Comparison of ENCODE assay signal across 9 cellular contexts in the genomic region with DNA sequence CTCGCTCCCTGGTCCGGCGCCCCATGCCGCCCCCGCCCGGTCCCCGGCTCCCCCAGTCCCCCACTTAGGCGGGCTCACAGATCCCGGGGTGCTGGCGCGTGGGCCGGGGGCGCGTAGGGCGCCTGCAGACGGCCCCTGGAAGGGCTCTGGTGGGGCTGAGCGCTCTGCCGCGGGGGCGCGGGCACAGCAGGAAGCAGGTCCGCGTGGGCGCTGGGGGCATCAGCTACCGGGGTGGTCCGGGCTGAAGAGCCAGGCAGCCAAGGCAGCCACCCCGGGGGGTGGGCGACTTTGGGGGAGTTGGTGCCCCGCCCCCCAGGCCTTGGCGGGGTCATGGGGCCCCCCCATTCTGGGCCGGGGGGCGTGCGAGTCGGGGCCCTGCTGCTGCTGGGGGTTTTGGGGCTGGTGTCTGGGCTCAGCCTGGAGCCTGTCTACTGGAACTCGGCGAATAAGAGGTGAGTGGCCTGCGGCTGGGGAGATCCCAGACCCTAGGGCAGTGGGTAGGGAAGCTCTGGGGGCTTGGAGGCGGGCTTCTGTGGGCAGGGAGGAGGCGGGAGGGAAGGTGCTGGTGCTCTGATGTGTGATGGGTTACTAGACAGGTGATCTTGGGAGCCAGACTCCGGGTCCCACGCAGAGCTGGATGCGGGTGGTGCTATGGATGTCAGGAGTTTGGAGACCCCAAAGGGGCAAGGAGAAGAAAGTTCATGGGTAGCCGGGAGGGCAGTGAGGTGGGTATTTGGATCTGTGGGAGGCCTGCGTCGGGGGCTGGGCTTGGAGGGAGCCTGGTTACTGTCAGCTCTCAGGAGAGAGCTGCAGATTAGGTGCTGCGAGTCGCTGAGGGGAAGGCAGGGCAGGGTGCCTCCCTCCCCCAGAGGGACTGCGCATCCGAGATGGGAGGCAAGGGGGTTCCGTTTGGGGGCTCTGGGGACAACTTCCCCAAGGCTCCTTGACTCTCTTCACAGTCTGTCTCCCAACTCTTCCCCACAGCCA. TPM values are rescaled to one million over a fixed set of nuclear protein-coding genes. Genes with fewer than 3 reads are reported as not detected.
A peak's percentile ranks its signal among the peaks of the same experiment; 100 is the strongest.
DNase-seq lines count a peak whose midpoint lies in the region; FAIRE-seq and TF ChIP-seq lines count a peak whose summit lies in the region.
"Had no signal": no experiment of that assay in that cellular context is flagged by ENCODE, and none has a peak within 500 bp of the region (broad histone marks: within the 10 kb centered on the region; RNA-seq: fewer than 3 reads in every experiment).

No MANE protein-coding gene starts in this region.

- TF ChIP-seq POLR2A in H1 (IDR thresholded peaks at IDR 0.05; ENCODE audit: control extremely low read depth in 1 of 2, low read depth in 2 of 2, low read length in 2 of 2), result no peak

- H4K5ac ChIP-seq in H1 (ENCODE audit: insufficient read length, low read depth, low read length), result no peak overlapping the region

- peak overlapping the region; percentile 66 for H4K8ac ChIP-seq in H1 (ENCODE audit: extremely low read depth, insufficient read depth, low read length)

- H2BK5ac ChIP-seq in H1 (ENCODE audit: low read depth, low read length), result peak overlapping the region; percentile 16; the same call in 1 of the 2 replicates

- H2AFZ ChIP-seq in H1 (ENCODE audit: low read length), result no peak overlapping the region

- H3K79me1 ChIP-seq in H1 (ENCODE audit: low read depth, low read length), result no peaks in the 10 kb centered on the region; the same call in 1 of the 2 replicates

- H2BK12ac ChIP-seq in H1 (ENCODE audit: low read depth, low read length), result no peak overlapping the region

- no peak overlapping the region for H4K91ac ChIP-seq in H1 (replicated peaks; ENCODE audit: insufficient read length, low read length)

- no peak overlapping the region; the same call in 1 of the 2 replicates for H3K18ac ChIP-seq in H1 (ENCODE audit: extremely low read depth, low read length)

- POLR2A ChIA-PET in AG04450 (lab: Yijun Ruan, JAX), result interaction anchor here (0.7 to 1.8 kb wide), 3 partner anchors 12 to 25 kb away, joined by 4 to 10 read pairs (median 6); partner anchors contain the start of genes DNAH2 and TP53
- POLR2A ChIA-PET in H1 (lab: Charles Lee; ENCODE audit: partially characterized antibody), result interaction anchor here (0.7 to 11.4 kb wide), 14 partner anchors 8 to 143 kb away, joined by 3 to 186 read pairs (median 8); partner anchors contain the start of genes ATP1B2, DNAH2, SAT2 and SOX15

- H2BK120ac ChIP-seq in H1 (replicated peaks; ENCODE audit: low read depth, low read length), result no peak overlapping the region

- peaks cover 32% of the 10 kb centered on the region for H3K4me1 Mint-ChIP-seq in nephron

- H3K9me3 ChIP-seq in AG04450 (ENCODE audit: control insufficient read depth, insufficient read depth, low read length), result no peaks in the 10 kb centered on the region; the same call in 1 of the 2 replicates
- H3K9me3 ChIP-seq in H1 (ENCODE audit: insufficient read depth in 2 of 2, low read depth in 1 of 2, low read length in 1 of 2), result no peaks in the 10 kb centered on the region

- no peak overlapping the region for H3K23ac ChIP-seq in H1 (ENCODE audit: insufficient read length)

- H4K20me1 ChIP-seq in H1 (replicated peaks in 1 of 2; ENCODE audit: control insufficient read depth in 1 of 2, insufficient read depth in 2 of 2, low read length in 2 of 2), result peaks cover 2 to 7% of the 10 kb centered on the region in 2 experiments

- no peak overlapping the region for H3K4ac ChIP-seq in H1 (replicated peaks; ENCODE audit: insufficient read length, low read depth, low read length)

- no peak overlapping the region for H2BK20ac ChIP-seq in H1 (ENCODE audit: low read length)

- H3K4me2 ChIP-seq in H1 (ENCODE audit: insufficient read depth in 1 of 2, low read depth in 2 of 2, low read length in 2 of 2), result peak overlapping the region; percentile 82 to 90

- H3K36me3 Mint-ChIP-seq in nephron (ENCODE audit: low read depth), result peaks cover 16% of the 10 kb centered on the region

- peak overlapping the region in 2 of 3 experiments; percentile 15 to 65 for H3K27ac Mint-ChIP-seq in nephron
- H3K27ac Mint-ChIP-seq: activated T-helper 2 cell treated with anti-CD3 and anti-CD28 coated beads, Interferon-gamma antibody, Interleukin-2, Interleukin-4, amounts not matched to agents 10 μg/mL and 5 μg/mL and 100 μg/mL, durations not matched to agents 14 hours and 24 hours and 36 hours had no signal

- no peak overlapping the region for H3K14ac ChIP-seq in H1 (ENCODE audit: insufficient read length)

- CTCF ChIA-PET in AG04450 (lab: Charles Lee) (interaction anchor here (1.0 kb wide), 1 partner anchor 18 kb away, joined by 3 read pairs; no protein-coding TSS in a partner anchor), H1 (lab: Charles Lee; ENCODE audit: partially characterized antibody) (interaction anchor here (0.7 to 9.2 kb wide), 12 partner anchors 11 to 567 kb away, joined by 3 to 85 read pairs (median 3); partner anchors contain the start of genes DNAH2, SAT2, TP53 and WRAP53)

- H3K27me3 ChIP-seq in AG04450 (ENCODE audit: control insufficient read depth, insufficient read depth, low read length) (peaks cover 18% of the 10 kb centered on the region), H1 (replicated peaks in 1 of 4; ENCODE audit: control insufficient read depth in 3 of 4, extremely low read depth in 1 of 4, insufficient read depth in 3 of 4, low read length in 3 of 4) (peaks cover 0 to 3% (median 1%) of the 10 kb centered on the region in 4 experiments; a peak in 2 of 7 replicates)

- DNase-seq in AG04450 (ENCODE audit: low read depth, low spot score) (no peak), LNCaP clone FGC (ENCODE audit: low read depth) (no peak), H1 (ENCODE audit: low read depth in 1 of 2, low spot score in 2 of 2) (no peak), GM19240 (ENCODE audit: insufficient read length, low spot score) (no peak), hepatic stellate cell (ENCODE audit: low spot score) (no peak), SW480 (ENCODE audit: low spot score) (no peak)
- DNase-seq in activated naive CD4-positive, alpha-beta T cell treated with Interleukin-2 at 50 U/mL for 16 hours, result no peak

- FAIRE-seq in H1 (lab: Jason Lieb, UNC), result no peak

- no peak for TF ChIP-seq RAD21 in H1 (IDR thresholded peaks at IDR 0.05 in 1 of 2, conservative IDR thresholded peaks at IDR 0.05 in 1 of 2; ENCODE audit: low read depth in 2 of 2, low read length in 2 of 2)

- H2AK5ac ChIP-seq in H1 (ENCODE audit: low read depth, low read length), result no peak overlapping the region

- H3K4me3 Mint-ChIP-seq in nephron, result peak overlapping the region; percentile 89 to 94 (median 90)

- H2BK15ac ChIP-seq in H1 (ENCODE audit: low read length), result no peak overlapping the region

- H3K4me3 ChIP-seq in AG04450 (ENCODE audit: low read depth, low read length) (peak overlapping the region; percentile 57), LNCaP clone FGC (ENCODE audit: low read depth, low read length) (peak overlapping the region; percentile 44), H1 (ENCODE audit: extremely low read depth in 1 of 4, insufficient read depth in 2 of 4, low read depth in 3 of 4, low read length in 4 of 4) (peak overlapping the region; percentile 56 to 86 (median 66))

- H3K27ac ChIP-seq in AG04450 (ENCODE audit: low read depth, low read length) (no peak overlapping the region), H1 (ENCODE audit: low read depth, low read length) (no peak overlapping the region)

- H3K4me1 ChIP-seq in H1 (replicated peaks in 1 of 4; ENCODE audit: control insufficient read depth in 3 of 4, insufficient read depth in 4 of 4, low read length in 3 of 4), result peaks cover 2 to 19% (median 16%) of the 10 kb centered on the region in 4 experiments

- H3K9me3 Mint-ChIP-seq in nephron, result no peaks in the 10 kb centered on the region
- H3K9me3 Mint-ChIP-seq: activated T-helper 2 cell treated with anti-CD3 and anti-CD28 coated beads, Interferon-gamma antibody, Interleukin-2, Interleukin-4, amounts not matched to agents 10 μg/mL and 5 μg/mL and 100 μg/mL, durations not matched to agents 14 hours and 24 hours and 36 hours had no signal

- H3K23me2 ChIP-seq in H1 (ENCODE audit: low read depth, low read length), result peaks cover 19% of the 10 kb centered on the region; the same call in 1 of the 2 replicates

- no peaks in the 10 kb centered on the region for H3K79me2 ChIP-seq in H1 (ENCODE audit: control insufficient read depth in 1 of 2, insufficient read depth in 2 of 2, low read length in 2 of 2)

- no peak; a peak in 1 of 3 replicates for TF ChIP-seq EP300 in H1 (IDR thresholded peaks at IDR 0.05; ENCODE audit: borderline replicate concordance in 1 of 2, low read depth in 2 of 2, low read length in 2 of 2)

- H3K36me3 ChIP-seq in H1 (ENCODE audit: control insufficient read depth in 2 of 4, insufficient read depth in 4 of 4, low read length in 3 of 4), result peaks cover 0 to 5% (median 2%) of the 10 kb centered on the region in 4 experiments; a peak in 3 of 8 replicates

- WGBS in H1 (ENCODE audit: extremely low coverage in 1 of 2, insufficient coverage in 1 of 2, insufficient read length in 1 of 2, insufficient replicate concordance in 2 of 2, low coverage in 1 of 2, low lambda C conversion rate in 2 of 2, missing lambda C conversion rate in 1 of 2), 2 experiments, result 5% methylated on average over 30 of the region's 50 CpGs; no CpG with 5 or more reads in 1 of the 2 experiments

- H3K9ac ChIP-seq in H1 (replicated peaks in 1 of 4; ENCODE audit: extremely low read depth in 1 of 4, low read depth in 3 of 4, low read length in 3 of 4), result peak overlapping the region in 2 of 4 experiments; percentile 5 to 58; a peak in 2 of 7 replicates

- H3K27me3 Mint-ChIP-seq in nephron (ENCODE audit: low read depth), result peaks cover 30% of the 10 kb centered on the region

- TF ChIP-seq CTCF in AG04450 (IDR thresholded peaks at IDR 0.05; ENCODE audit: low read depth, low read length) (no peak), LNCaP clone FGC (IDR thresholded peaks at IDR 0.05; ENCODE audit: control insufficient read depth, extremely low read depth, insufficient read depth) (no peak), H1 (IDR thresholded peaks at IDR 0.05; ENCODE audit: control extremely low read depth in 1 of 3, insufficient read depth in 1 of 3, low read depth in 1 of 3, low read length in 3 of 3) (no peak), nephron (IDR thresholded peaks at IDR 0.05; ENCODE audit: unreplicated experiment in 3 of 3) (no peak)

- H3K56ac ChIP-seq in H1 (replicated peaks; ENCODE audit: insufficient read length, low read depth, low read length), result no peak overlapping the region

RNA-seq across cellular contexts. Expression of gene EFNB3, which starts 0.6 kb away (rescaled TPM):
- polyA plus RNA-seq in AG04450 (2011; rRNA removed), result 7.2 and 7.7 TPM in 2 replicates
- 5.3 and 6.7 TPM in 2 replicates for polyA minus RNA-seq in AG04450 (2011; rRNA and poly(A)+ RNA removed)
- 15.0 and 16.0 TPM in 2 replicates for total RNA-seq in H1 (2021; fragmentation: NEBNext Ultra II Directional; extraction: Animal tissue kit (Norgen Biotek cat#: 25700))
- polyA plus RNA-seq in H1 (2011; rRNA removed), result 27.1 and 27.3 TPM in 2 replicates
- polyA plus RNA-seq in H1 (2011; cell fraction: cytosol; rRNA removed), result 19.9 TPM
- 40.5 TPM for polyA plus RNA-seq in H1 (2011; cell fraction: nucleus; rRNA removed)
- 15.2 to 17.2 TPM (median 16.3 TPM) in 4 replicates for polyA plus RNA-seq in H1 (2012, experiment 1 of 2)
- 20.2 TPM for polyA plus RNA-seq in H1 (2012, experiment 2 of 2)
- polyA plus RNA-seq in H1 (2013, experiment 1 of 2), result 18.0 TPM
- polyA plus RNA-seq in H1 (2013, experiment 2 of 2), result 18.9 TPM
- polyA minus RNA-seq in H1 (2011; rRNA and poly(A)+ RNA removed), result 14.9 and 18.5 TPM in 2 replicates
- polyA minus RNA-seq in H1 (2011; cell fraction: cytosol; rRNA and poly(A)+ RNA removed), result 8.7 TPM
- 9.7 TPM for polyA minus RNA-seq in H1 (2011; cell fraction: nucleus; rRNA and poly(A)+ RNA removed)
- total RNA-seq: activated T-helper 2 cell treated with anti-CD3 and anti-CD28 coated beads, Interferon-gamma antibody, Interleukin-2, Interleukin-4, amounts not matched to agents 10 μg/mL and 5 μg/mL and 100 μg/mL, durations not matched to agents 14 hours and 24 hours and 36 hours had no signal

RNA-seq across cellular contexts. Expression of gene DNAH2, which starts 12.0 kb away (rescaled TPM):
- 0.04 and 0.06 TPM in 2 replicates for polyA plus RNA-seq in AG04450 (2011; rRNA removed)
- 0.09 TPM in 2 replicates for polyA minus RNA-seq in AG04450 (2011; rRNA and poly(A)+ RNA removed)
- 0.13 and 0.21 TPM in 2 replicates for total RNA-seq in H1 (2021; fragmentation: NEBNext Ultra II Directional; extraction: Animal tissue kit (Norgen Biotek cat#: 25700))
- 0.18 and 0.25 TPM in 2 replicates for polyA plus RNA-seq in H1 (2011; rRNA removed)
- polyA plus RNA-seq in H1 (2011; cell fraction: cytosol; rRNA removed), result 0.27 TPM
- polyA plus RNA-seq in H1 (2011; cell fraction: nucleus; rRNA removed), result 0.86 TPM
- 0.04 to 0.18 TPM (median 0.11 TPM) in 4 replicates for polyA plus RNA-seq in H1 (2012, experiment 1 of 2)
- 0.13 TPM for polyA plus RNA-seq in H1 (2012, experiment 2 of 2)
- 0.12 TPM for polyA plus RNA-seq in H1 (2013, experiment 1 of 2)
- 0.06 TPM for polyA plus RNA-seq in H1 (2013, experiment 2 of 2)
- polyA minus RNA-seq in H1 (2011; rRNA and poly(A)+ RNA removed), result 0.32 and 0.50 TPM in 2 replicates
- 0.44 TPM for polyA minus RNA-seq in H1 (2011; cell fraction: cytosol; rRNA and poly(A)+ RNA removed)
- polyA minus RNA-seq in H1 (2011; cell fraction: nucleus; rRNA and poly(A)+ RNA removed), result 0.50 TPM
- total RNA-seq: activated T-helper 2 cell treated with anti-CD3 and anti-CD28 coated beads, Interferon-gamma antibody, Interleukin-2, Interleukin-4, amounts not matched to agents 10 μg/mL and 5 μg/mL and 100 μg/mL, durations not matched to agents 14 hours and 24 hours and 36 hours had no signal

RNA-seq across cellular contexts. Expression of gene WRAP53, which starts 17.3 kb away (rescaled TPM):
- polyA plus RNA-seq in AG04450 (2011; rRNA removed) (4.1 and 4.5 TPM in 2 replicates), H1 (2011; rRNA removed) (29.2 and 38.4 TPM in 2 replicates)
- polyA minus RNA-seq in AG04450 (2011; rRNA and poly(A)+ RNA removed), result 3.1 and 3.7 TPM in 2 replicates
- total RNA-seq in H1 (2021; fragmentation: NEBNext Ultra II Directional; extraction: Animal tissue kit (Norgen Biotek cat#: 25700)), result 29.3 and 30.1 TPM in 2 replicates
- polyA plus RNA-seq in H1 (2011; cell fraction: cytosol; rRNA removed), result 24.4 TPM
- 42.9 TPM for polyA plus RNA-seq in H1 (2011; cell fraction: nucleus; rRNA removed)
- 23.4 to 35.3 TPM (median 32.4 TPM) in 4 replicates for polyA plus RNA-seq in H1 (2012, experiment 1 of 2)
- 38.6 TPM for polyA plus RNA-seq in H1 (2012, experiment 2 of 2)
- 21.8 TPM for polyA plus RNA-seq in H1 (2013, experiment 1 of 2)
- polyA plus RNA-seq in H1 (2013, experiment 2 of 2), result 19.4 TPM
- 14.3 and 16.1 TPM in 2 replicates for polyA minus RNA-seq in H1 (2011; rRNA and poly(A)+ RNA removed)
- polyA minus RNA-seq in H1 (2011; cell fraction: cytosol; rRNA and poly(A)+ RNA removed), result 12.0 TPM
- polyA minus RNA-seq in H1 (2011; cell fraction: nucleus; rRNA and poly(A)+ RNA removed), result 10.0 TPM

RNA-seq across cellular contexts. Expression of gene TP53, which starts 18.3 kb away (rescaled TPM):
- polyA plus RNA-seq in AG04450 (2011; rRNA removed), result 40.7 and 48.9 TPM in 2 replicates
- polyA minus RNA-seq in AG04450 (2011; rRNA and poly(A)+ RNA removed), result 54.7 and 63.4 TPM in 2 replicates
- 198 and 210 TPM in 2 replicates for total RNA-seq in H1 (2021; fragmentation: NEBNext Ultra II Directional; extraction: Animal tissue kit (Norgen Biotek cat#: 25700))
- polyA plus RNA-seq in H1 (2011; rRNA removed), result 143 and 149 TPM in 2 replicates
- polyA plus RNA-seq in H1 (2011; cell fraction: cytosol; rRNA removed), result 84.3 TPM
- polyA plus RNA-seq in H1 (2011; cell fraction: nucleus; rRNA removed), result 102 TPM
- polyA plus RNA-seq in H1 (2012, experiment 1 of 2), result 174 to 217 TPM (median 194 TPM) in 4 replicates
- polyA plus RNA-seq in H1 (2012, experiment 2 of 2), result 263 TPM
- 192 TPM for polyA plus RNA-seq in H1 (2013, experiment 1 of 2)
- polyA plus RNA-seq in H1 (2013, experiment 2 of 2), result 190 TPM
- polyA minus RNA-seq in H1 (2011; rRNA and poly(A)+ RNA removed), result 136 TPM in 2 replicates
- 107 TPM for polyA minus RNA-seq in H1 (2011; cell fraction: cytosol; rRNA and poly(A)+ RNA removed)
- polyA minus RNA-seq in H1 (2011; cell fraction: nucleus; rRNA and poly(A)+ RNA removed), result 55.7 TPM

RNA-seq across cellular contexts. Expression of gene ATP1B2, which starts 54.8 kb away (rescaled TPM):
- polyA plus RNA-seq in AG04450 (2011; rRNA removed) (0.05 and 0.11 TPM in 2 replicates), H1 (2011; rRNA removed) (9.1 and 12.6 TPM in 2 replicates)
- polyA minus RNA-seq in AG04450 (2011; rRNA and poly(A)+ RNA removed), result 0.32 TPM in 1 of 2 replicates, not detected in the other
- total RNA-seq in H1 (2021; fragmentation: NEBNext Ultra II Directional; extraction: Animal tissue kit (Norgen Biotek cat#: 25700)), result 19.8 and 21.0 TPM in 2 replicates
- polyA plus RNA-seq in H1 (2011; cell fraction: cytosol; rRNA removed), result 4.0 TPM
- polyA plus RNA-seq in H1 (2011; cell fraction: nucleus; rRNA removed), result 10.8 TPM
- 14.7 to 25.4 TPM (median 20.2 TPM) in 4 replicates for polyA plus RNA-seq in H1 (2012, experiment 1 of 2)
- polyA plus RNA-seq in H1 (2012, experiment 2 of 2), result 18.6 TPM
- polyA plus RNA-seq in H1 (2013, experiment 1 of 2), result 36.4 TPM
- polyA plus RNA-seq in H1 (2013, experiment 2 of 2), result 38.8 TPM
- polyA minus RNA-seq in H1 (2011; rRNA and poly(A)+ RNA removed), result 12.0 and 12.6 TPM in 2 replicates
- polyA minus RNA-seq in H1 (2011; cell fraction: cytosol; rRNA and poly(A)+ RNA removed), result 19.2 TPM
- 9.9 TPM for polyA minus RNA-seq in H1 (2011; cell fraction: nucleus; rRNA and poly(A)+ RNA removed)
